ENCODE assay signal across 1 cellular context in the genomic region with DNA sequence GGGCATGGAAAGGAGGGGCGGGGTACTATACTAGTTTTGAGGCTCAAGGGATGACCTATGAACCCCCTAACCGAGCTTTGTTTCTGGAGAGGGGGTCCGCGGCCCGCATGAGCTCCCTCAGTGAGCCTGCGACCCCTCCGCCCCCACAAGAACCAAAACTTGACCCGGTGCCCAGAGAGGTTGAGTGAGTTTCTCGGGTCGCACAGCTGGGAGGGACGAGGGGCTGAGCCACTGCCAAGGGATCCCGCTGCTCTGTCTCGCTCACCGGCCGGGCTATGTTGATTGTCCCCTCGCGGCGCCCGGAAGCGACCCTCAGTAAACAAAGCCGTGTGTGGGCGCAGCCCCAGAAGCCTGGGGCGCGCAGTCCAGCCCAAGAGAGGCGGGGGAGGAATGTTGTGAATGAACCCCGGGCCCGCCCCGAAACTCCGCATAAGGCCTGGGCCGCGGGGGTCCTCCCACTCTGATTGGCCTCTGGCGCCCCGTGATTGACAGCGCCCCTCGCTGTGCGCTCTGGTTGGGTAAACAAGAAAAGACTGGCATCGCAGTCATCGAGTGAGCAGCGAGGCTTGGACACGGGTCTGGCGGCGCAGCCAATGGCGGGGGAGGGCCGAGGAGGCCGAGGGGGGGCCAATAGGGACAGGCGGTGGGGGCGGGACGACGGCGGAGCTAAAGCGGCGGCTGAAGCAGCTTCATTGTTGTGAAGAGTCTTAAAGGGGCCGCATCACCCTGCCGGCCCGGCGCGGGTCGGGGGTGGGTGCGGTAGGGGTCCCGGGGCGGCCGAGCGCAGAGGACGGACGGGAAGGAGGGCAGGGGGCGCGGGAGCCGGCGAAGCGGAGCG.
A peak's percentile ranks its signal among the peaks of the same experiment; 100 is the strongest.
TF ChIP-seq lines count a peak whose summit lies in the region.

TSS of gene ZSWIM4 (plus strand) at position 692 of the 838 bp plus-strand sequence. CDS start 206 bp downstream, outside the sequence.

TF ChIP-seq in HepG2, 621 proteins besides CTCF, POLR2A, EP300 and RAD21 (continued from another document and continues in another):
- TF ChIP-seq MAZ (IDR thresholded peaks at IDR 0.05; ENCODE audit: borderline replicate concordance, low read depth, low read length), result peak; percentile 86; the same call in 1 of the 2 replicates
- peak; percentile 81 for TF ChIP-seq MAZ (CRISPR knock-in tag; IDR thresholded peaks at IDR 0.05; ENCODE audit: low read depth)
- no peak for TF ChIP-seq XBP1 (CRISPR knock-in tag; IDR thresholded peaks at IDR 0.05)
- TF ChIP-seq, protein P1, sequence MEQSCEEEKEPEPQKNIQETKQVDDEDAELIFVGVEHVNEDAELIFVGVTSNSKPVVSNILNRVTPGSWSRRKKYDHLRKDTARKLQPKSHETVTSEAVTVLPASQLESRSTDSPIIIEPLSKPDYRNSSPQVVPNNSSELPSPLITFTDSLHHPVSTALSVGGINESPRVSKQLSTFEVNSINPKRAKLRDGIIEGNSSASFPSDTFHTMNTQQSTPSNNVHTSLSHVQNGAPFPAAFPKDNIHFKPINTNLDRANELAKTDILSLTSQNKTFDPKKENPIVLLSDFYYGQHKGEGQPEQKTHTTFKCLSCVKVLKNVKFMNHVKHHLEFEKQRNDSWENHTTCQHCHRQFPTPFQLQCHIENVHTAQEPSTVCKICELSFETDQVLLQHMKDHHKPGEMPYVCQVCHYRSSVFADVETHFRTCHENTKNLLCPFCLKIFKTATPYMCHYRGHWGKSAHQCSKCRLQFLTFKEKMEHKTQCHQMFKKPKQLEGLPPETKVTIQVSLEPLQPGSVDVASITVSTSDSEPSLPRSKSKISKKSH (CRISPR knock-in tag; IDR thresholded peaks at IDR 0.05; ENCODE audit: borderline replicate concordance), result no peak
- TF ChIP-seq MEF2D (CRISPR knock-in tag; IDR thresholded peaks at IDR 0.05), result peak; percentile 85
- no peak for TF ChIP-seq TBP (CRISPR knock-in tag; IDR thresholded peaks at IDR 0.05)
- TF ChIP-seq ZNF350 (CRISPR knock-in tag; IDR thresholded peaks at IDR 0.05; ENCODE audit: borderline replicate concordance, low read depth), result peak; percentile 52; the same call in 1 of the 2 replicates
- TF ChIP-seq, protein P2, sequence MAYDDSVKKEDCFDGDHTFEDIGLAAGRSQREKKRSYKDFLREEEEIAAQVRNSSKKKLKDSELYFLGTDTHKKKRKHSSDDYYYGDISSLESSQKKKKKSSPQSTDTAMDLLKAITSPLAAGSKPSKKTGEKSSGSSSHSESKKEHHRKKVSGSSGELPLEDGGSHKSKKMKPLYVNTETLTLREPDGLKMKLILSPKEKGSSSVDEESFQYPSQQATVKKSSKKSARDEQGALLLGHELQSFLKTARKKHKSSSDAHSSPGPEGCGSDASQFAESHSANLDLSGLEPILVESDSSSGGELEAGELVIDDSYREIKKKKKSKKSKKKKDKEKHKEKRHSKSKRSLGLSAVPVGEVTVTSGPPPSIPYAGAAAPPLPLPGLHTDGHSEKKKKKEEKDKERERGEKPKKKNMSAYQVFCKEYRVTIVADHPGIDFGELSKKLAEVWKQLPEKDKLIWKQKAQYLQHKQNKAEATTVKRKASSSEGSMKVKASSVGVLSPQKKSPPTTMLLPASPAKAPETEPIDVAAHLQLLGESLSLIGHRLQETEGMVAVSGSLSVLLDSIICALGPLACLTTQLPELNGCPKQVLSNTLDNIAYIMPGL (CRISPR knock-in tag; IDR thresholded peaks at IDR 0.05; ENCODE audit: borderline replicate concordance in 1 of 2, low read depth in 1 of 2), result peak in 1 of 2 experiments; percentile 61; a peak in 2 of 4 replicates
- no peak for TF ChIP-seq ZBTB26 (CRISPR knock-in tag; IDR thresholded peaks at IDR 0.05; ENCODE audit: borderline replicate concordance)
- 0 out of 2 replicates have a peak, but pooled peaks have one; percentile 22 for TF ChIP-seq SALL1 (CRISPR knock-in tag; IDR thresholded peaks at IDR 0.05)
- TF ChIP-seq ARNT2 (CRISPR knock-in tag; IDR thresholded peaks at IDR 0.05; ENCODE audit: low read depth), result 0 out of 2 replicates have a peak, but pooled peaks have one; percentile 27
- peak; percentile 75 for TF ChIP-seq GABPB1 (CRISPR knock-in tag; IDR thresholded peaks at IDR 0.05)
- TF ChIP-seq GABPA (IDR thresholded peaks at IDR 0.05; ENCODE audit: low read depth, low read length), result no peak
- TF ChIP-seq GABPA (CRISPR knock-in tag; IDR thresholded peaks at IDR 0.05; ENCODE audit: low read depth), result peak; percentile 73
- TF ChIP-seq MTA1 (CRISPR knock-in tag; IDR thresholded peaks at IDR 0.05; ENCODE audit: borderline replicate concordance), result peak; percentile 35; the same call in 1 of the 2 replicates
- no peak for TF ChIP-seq ZNF672 (CRISPR knock-in tag; IDR thresholded peaks at IDR 0.05)
- TF ChIP-seq, protein P3, sequence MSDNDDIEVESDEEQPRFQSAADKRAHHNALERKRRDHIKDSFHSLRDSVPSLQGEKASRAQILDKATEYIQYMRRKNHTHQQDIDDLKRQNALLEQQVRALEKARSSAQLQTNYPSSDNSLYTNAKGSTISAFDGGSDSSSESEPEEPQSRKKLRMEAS (IDR thresholded peaks at IDR 0.05), result 0 out of 2 replicates have a peak, but pooled peaks have one; percentile 27
- TF ChIP-seq ZNF232 (CRISPR knock-in tag; IDR thresholded peaks at IDR 0.05; ENCODE audit: borderline replicate concordance), result peak; percentile 38; the same call in 1 of the 2 replicates
- TF ChIP-seq HOXA9 (CRISPR knock-in tag; IDR thresholded peaks at IDR 0.05; ENCODE audit: borderline replicate concordance), result no peak
- peak; percentile 67 for TF ChIP-seq PCBP1 (IDR thresholded peaks at IDR 0.05; ENCODE audit: borderline replicate concordance, low read depth, low read length)
- TF ChIP-seq AGO1 (IDR thresholded peaks at IDR 0.05; ENCODE audit: low read depth, low read length, poor library complexity, severe bottlenecking), result peak; percentile 42
- TF ChIP-seq ZNF83 (CRISPR knock-in tag; IDR thresholded peaks at IDR 0.05; ENCODE audit: borderline replicate concordance), result no peak
- TF ChIP-seq, protein P4, sequence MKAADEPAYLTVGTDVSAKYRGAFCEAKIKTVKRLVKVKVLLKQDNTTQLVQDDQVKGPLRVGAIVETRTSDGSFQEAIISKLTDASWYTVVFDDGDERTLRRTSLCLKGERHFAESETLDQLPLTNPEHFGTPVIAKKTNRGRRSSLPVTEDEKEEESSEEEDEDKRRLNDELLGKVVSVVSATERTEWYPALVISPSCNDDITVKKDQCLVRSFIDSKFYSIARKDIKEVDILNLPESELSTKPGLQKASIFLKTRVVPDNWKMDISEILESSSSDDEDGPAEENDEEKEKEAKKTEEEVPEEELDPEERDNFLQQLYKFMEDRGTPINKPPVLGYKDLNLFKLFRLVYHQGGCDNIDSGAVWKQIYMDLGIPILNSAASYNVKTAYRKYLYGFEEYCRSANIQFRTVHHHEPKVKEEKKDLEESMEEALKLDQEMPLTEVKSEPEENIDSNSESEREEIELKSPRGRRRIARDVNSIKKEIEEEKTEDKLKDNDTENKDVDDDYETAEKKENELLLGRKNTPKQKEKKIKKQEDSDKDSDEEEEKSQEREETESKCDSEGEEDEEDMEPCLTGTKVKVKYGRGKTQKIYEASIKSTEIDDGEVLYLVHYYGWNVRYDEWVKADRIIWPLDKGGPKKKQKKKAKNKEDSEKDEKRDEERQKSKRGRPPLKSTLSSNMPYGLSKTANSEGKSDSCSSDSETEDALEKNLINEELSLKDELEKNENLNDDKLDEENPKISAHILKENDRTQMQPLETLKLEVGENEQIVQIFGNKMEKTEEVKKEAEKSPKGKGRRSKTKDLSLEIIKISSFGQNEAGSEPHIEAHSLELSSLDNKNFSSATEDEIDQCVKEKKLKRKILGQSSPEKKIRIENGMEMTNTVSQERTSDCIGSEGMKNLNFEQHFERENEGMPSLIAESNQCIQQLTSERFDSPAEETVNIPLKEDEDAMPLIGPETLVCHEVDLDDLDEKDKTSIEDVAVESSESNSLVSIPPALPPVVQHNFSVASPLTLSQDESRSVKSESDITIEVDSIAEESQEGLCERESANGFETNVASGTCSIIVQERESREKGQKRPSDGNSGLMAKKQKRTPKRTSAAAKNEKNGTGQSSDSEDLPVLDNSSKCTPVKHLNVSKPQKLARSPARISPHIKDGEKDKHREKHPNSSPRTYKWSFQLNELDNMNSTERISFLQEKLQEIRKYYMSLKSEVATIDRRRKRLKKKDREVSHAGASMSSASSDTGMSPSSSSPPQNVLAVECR (CRISPR knock-in tag; IDR thresholded peaks at IDR 0.05; ENCODE audit: borderline replicate concordance), result peak; percentile 77; the same call in 1 of the 2 replicates
- TF ChIP-seq KAT8 (CRISPR knock-in tag; IDR thresholded peaks at IDR 0.05), result peak; percentile 70; the same call in 1 of the 2 replicates
- TF ChIP-seq, protein P5, sequence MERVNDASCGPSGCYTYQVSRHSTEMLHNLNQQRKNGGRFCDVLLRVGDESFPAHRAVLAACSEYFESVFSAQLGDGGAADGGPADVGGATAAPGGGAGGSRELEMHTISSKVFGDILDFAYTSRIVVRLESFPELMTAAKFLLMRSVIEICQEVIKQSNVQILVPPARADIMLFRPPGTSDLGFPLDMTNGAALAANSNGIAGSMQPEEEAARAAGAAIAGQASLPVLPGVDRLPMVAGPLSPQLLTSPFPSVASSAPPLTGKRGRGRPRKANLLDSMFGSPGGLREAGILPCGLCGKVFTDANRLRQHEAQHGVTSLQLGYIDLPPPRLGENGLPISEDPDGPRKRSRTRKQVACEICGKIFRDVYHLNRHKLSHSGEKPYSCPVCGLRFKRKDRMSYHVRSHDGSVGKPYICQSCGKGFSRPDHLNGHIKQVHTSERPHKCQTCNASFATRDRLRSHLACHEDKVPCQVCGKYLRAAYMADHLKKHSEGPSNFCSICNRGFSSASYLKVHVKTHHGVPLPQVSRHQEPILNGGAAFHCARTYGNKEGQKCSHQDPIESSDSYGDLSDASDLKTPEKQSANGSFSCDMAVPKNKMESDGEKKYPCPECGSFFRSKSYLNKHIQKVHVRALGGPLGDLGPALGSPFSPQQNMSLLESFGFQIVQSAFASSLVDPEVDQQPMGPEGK (CRISPR knock-in tag; IDR thresholded peaks at IDR 0.05), result peak; percentile 10; the same call in 1 of the 2 replicates
- TF ChIP-seq, protein P6, sequence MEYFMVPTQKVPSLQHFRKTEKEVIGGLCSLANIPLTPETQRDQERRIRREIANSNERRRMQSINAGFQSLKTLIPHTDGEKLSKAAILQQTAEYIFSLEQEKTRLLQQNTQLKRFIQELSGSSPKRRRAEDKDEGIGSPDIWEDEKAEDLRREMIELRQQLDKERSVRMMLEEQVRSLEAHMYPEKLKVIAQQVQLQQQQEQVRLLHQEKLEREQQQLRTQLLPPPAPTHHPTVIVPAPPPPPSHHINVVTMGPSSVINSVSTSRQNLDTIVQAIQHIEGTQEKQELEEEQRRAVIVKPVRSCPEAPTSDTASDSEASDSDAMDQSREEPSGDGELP (IDR thresholded peaks at IDR 0.05; ENCODE audit: borderline replicate concordance, low read depth), result peak; percentile 49; the same call in 1 of the 2 replicates
- peak; percentile 81 for TF ChIP-seq FOXA3 (CRISPR knock-in tag; IDR thresholded peaks at IDR 0.05)
- TF ChIP-seq ZNF234 (CRISPR knock-in tag; conservative IDR thresholded peaks at IDR 0.05), result no peak
- TF ChIP-seq KDM2A (CRISPR knock-in tag; IDR thresholded peaks at IDR 0.05; ENCODE audit: borderline replicate concordance, low read depth), result peak; percentile 60; the same call in 1 of the 2 replicates
- TF ChIP-seq LCORL (IDR thresholded peaks at IDR 0.05), result no peak
- peak; percentile 85 for TF ChIP-seq LCORL (CRISPR knock-in tag; IDR thresholded peaks at IDR 0.05)
- TF ChIP-seq RAD51 (IDR thresholded peaks at IDR 0.05; ENCODE audit: borderline replicate concordance), result no peak
- no peak for TF ChIP-seq STAG1 (CRISPR knock-in tag; IDR thresholded peaks at IDR 0.05)
- peak; percentile 100 for TF ChIP-seq ZNF768 (CRISPR knock-in tag; IDR thresholded peaks at IDR 0.05)
- no peak for TF ChIP-seq SRSF9 (IDR thresholded peaks at IDR 0.05; ENCODE audit: borderline replicate concordance, insufficient read depth, low read depth, low read length, poor library complexity, severe bottlenecking)
- TF ChIP-seq KDM4B (CRISPR knock-in tag; IDR thresholded peaks at IDR 0.05), result 0 out of 2 replicates have a peak, but pooled peaks have one; percentile 15
- no peak for TF ChIP-seq ZNF891 (CRISPR knock-in tag; IDR thresholded peaks at IDR 0.05)
- 0 out of 2 replicates have a peak, but pooled peaks have one; percentile 48 for TF ChIP-seq ZNF772 (CRISPR knock-in tag; IDR thresholded peaks at IDR 0.05)
- TF ChIP-seq, protein P7, sequence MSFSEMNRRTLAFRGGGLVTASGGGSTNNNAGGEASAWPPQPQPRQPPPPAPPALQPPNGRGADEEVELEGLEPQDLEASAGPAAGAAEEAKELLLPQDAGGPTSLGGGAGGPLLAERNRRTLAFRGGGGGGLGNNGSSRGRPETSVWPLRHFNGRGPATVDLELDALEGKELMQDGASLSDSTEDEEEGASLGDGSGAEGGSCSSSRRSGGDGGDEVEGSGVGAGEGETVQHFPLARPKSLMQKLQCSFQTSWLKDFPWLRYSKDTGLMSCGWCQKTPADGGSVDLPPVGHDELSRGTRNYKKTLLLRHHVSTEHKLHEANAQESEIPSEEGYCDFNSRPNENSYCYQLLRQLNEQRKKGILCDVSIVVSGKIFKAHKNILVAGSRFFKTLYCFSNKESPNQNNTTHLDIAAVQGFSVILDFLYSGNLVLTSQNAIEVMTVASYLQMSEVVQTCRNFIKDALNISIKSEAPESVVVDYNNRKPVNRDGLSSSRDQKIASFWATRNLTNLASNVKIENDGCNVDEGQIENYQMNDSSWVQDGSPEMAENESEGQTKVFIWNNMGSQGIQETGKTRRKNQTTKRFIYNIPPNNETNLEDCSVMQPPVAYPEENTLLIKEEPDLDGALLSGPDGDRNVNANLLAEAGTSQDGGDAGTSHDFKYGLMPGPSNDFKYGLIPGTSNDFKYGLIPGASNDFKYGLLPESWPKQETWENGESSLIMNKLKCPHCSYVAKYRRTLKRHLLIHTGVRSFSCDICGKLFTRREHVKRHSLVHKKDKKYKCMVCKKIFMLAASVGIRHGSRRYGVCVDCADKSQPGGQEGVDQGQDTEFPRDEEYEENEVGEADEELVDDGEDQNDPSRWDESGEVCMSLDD (CRISPR knock-in tag; IDR thresholded peaks at IDR 0.05; ENCODE audit: borderline replicate concordance), result peak; percentile 93; the same call in 1 of the 2 replicates
- TF ChIP-seq RFX5 (IDR thresholded peaks at IDR 0.05; ENCODE audit: low read depth, low read length), result no peak
- peak; percentile 67; the same call in 1 of the 2 replicates for TF ChIP-seq CHD2 (IDR thresholded peaks at IDR 0.05; ENCODE audit: low read depth, low read length)
- TF ChIP-seq ADNP (CRISPR knock-in tag; IDR thresholded peaks at IDR 0.05), result peak; percentile 88
